ENCODE assay signal across 24 cellular contexts in the genomic region with DNA sequence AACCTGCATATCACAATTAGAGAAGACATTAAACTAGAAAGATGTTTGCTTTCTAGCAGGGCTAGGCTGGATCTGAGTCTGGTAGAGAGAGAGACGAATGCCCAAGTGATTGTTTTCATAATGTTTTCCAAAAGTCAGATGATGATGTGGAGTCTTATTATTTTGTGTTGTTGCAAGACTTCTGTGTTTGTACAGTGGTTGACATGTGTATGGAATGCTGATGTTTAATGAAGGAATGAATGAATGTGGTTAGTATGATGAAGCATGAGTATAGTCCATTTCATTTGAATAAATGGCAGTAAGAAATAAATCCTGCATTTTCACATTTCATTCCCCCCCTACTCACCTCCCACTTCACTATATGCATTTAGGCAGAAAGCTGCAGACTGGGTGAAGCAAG.
DNase-seq lines count a peak whose midpoint lies in the region; ATAC-seq and TF ChIP-seq lines count a peak whose summit lies in the region.
"Had no signal": no experiment of that assay in that cellular context is flagged by ENCODE, and none has a peak within 500 bp of the region (broad histone marks: within the 10 kb centered on the region; RNA-seq: fewer than 3 reads in every experiment).

No MANE protein-coding gene starts in this region.

- H3K9ac ChIP-seq in adipocyte (ENCODE audit: low read length) = no peak overlapping the region
- H3K9ac ChIP-seq in subcutaneous abdominal adipose tissue (ENCODE audit: low read length in 5 of 5) = no peak overlapping the region

- ATAC-seq in activated naive CD8-positive, alpha-beta T cell treated with anti-CD3 and anti-CD28 coated beads, Interleukin-2, amount 50 U/mL, for 24 hours = no peak
- ATAC-seq: activated CD4-positive, alpha-beta T cell treated with anti-CD3 and anti-CD28 coated beads for 36 hours; activated CD8-positive, alpha-beta memory T cell treated with anti-CD3 and anti-CD28 coated beads, Interleukin-2, amount 10 ng/mL, durations not matched to agents 7 days and 5 days; pancreas had no signal

- H3K4me1 ChIP-seq in adipocyte (ENCODE audit: control insufficient read depth, insufficient read depth, low read length) (peaks cover 59% of the 10 kb centered on the region), subcutaneous abdominal adipose tissue (ENCODE audit: control insufficient read depth in 5 of 5, insufficient read depth in 5 of 5, low read length in 5 of 5) (peaks cover 0 to 35% (median 4%) of the 10 kb centered on the region in 5 donors)
- H3K4me1 ChIP-seq: uterus had no signal

- peaks cover 1% of the 10 kb centered on the region for H3K36me3 Mint-ChIP-seq in activated naive CD8-positive, alpha-beta T cell treated with anti-CD3 and anti-CD28 coated beads, Interleukin-2, amount 50 U/mL, for 24 hours (ENCODE audit: low read depth)
- H3K36me3 Mint-ChIP-seq: activated CD8-positive, alpha-beta memory T cell treated with anti-CD3 and anti-CD28 coated beads, Interleukin-2, amount 10 ng/mL, durations not matched to agents 7 days and 5 days had no signal

- H3K27ac Mint-ChIP-seq in activated naive CD8-positive, alpha-beta T cell treated with anti-CD3 and anti-CD28 coated beads, Interleukin-2, amount 50 U/mL, for 24 hours = no peak overlapping the region
- H3K27ac Mint-ChIP-seq: activated CD4-positive, alpha-beta T cell treated with anti-CD3 and anti-CD28 coated beads for 36 hours; activated CD8-positive, alpha-beta memory T cell treated with anti-CD3 and anti-CD28 coated beads, Interleukin-2, amount 10 ng/mL, durations not matched to agents 7 days and 5 days; CD14-positive monocyte had no signal

- peak; percentile 39 for DNase-seq in GM03348 (ENCODE audit: low spot score)
- peak; percentile 77 for DNase-seq in adipocyte (ENCODE audit: low read depth)
- peak; percentile 49 for DNase-seq in fibroblast of pulmonary artery (ENCODE audit: low read depth)
- DNase-seq in activated naive CD8-positive, alpha-beta T cell treated with anti-CD3 and anti-CD28 coated beads, Interleukin-2, amount 50 U/mL, for 24 hours = no peak
- no peak for DNase-seq in NCI-H2107 (lab: John Stamatoyannopoulos, UW)
- no peak for DNase-seq in effector CD8-positive, alpha-beta T cell (lab: John Stamatoyannopoulos, UW)
- DNase-seq: activated CD4-positive, alpha-beta T cell treated with anti-CD3 and anti-CD28 coated beads for 36 hours; activated CD8-positive, alpha-beta memory T cell treated with anti-CD3 and anti-CD28 coated beads, Interleukin-2, amount 10 ng/mL, durations not matched to agents 7 days and 5 days; activated effector memory CD4-positive, alpha-beta T cell treated with anti-CD3 and anti-CD28 coated beads, Interleukin-2, amount 50 U/mL, for 16 hours; amygdala; cortex of kidney; glutamatergic neuron; H7; KG1; NCI-H1048; NCI-H2029; NCI-H446 treated with DMSO at 0.1 percent for 48 hours; pancreas; uterus had no signal

- H3K27ac ChIP-seq in subcutaneous abdominal adipose tissue (ENCODE audit: low read depth, low read length) = peak overlapping the region; percentile 38
- H3K27ac ChIP-seq: epithelial cell of prostate, HL-60, pancreas, uterus had no signal

- H3K9me3 Mint-ChIP-seq in activated naive CD8-positive, alpha-beta T cell treated with anti-CD3 and anti-CD28 coated beads, Interleukin-2, amount 50 U/mL, for 24 hours = no peaks in the 10 kb centered on the region
- H3K9me3 Mint-ChIP-seq: CD14-positive monocyte had no signal

- H3K4me3 ChIP-seq in adipocyte (ENCODE audit: low read length) (no peak overlapping the region), fibroblast of pulmonary artery (replicated peaks; ENCODE audit: low read depth, low read length) (no peak overlapping the region), subcutaneous abdominal adipose tissue (ENCODE audit: low read depth in 1 of 5, low read length in 5 of 5) (no peak overlapping the region)
- H3K4me3 ChIP-seq: lung, pancreas, uterus had no signal

- H3K36me3 ChIP-seq in adipocyte (ENCODE audit: control insufficient read depth, insufficient read depth, low read length, severe bottlenecking) (peaks cover 41% of the 10 kb centered on the region), subcutaneous abdominal adipose tissue (ENCODE audit: control insufficient read depth in 5 of 5, insufficient read depth in 5 of 5, low read length in 5 of 5) (peaks cover 3 to 53% (median 30%) of the 10 kb centered on the region in 5 donors)
- H3K36me3 ChIP-seq: pancreas, uterus had no signal

- TF ChIP-seq CTCF in fibroblast of pulmonary artery (IDR thresholded peaks at IDR 0.05; ENCODE audit: low read length, missing control alignments) = no peak

- no peak overlapping the region for H3K4me3 Mint-ChIP-seq in activated naive CD8-positive, alpha-beta T cell treated with anti-CD3 and anti-CD28 coated beads, Interleukin-2, amount 50 U/mL, for 24 hours
- H3K4me3 Mint-ChIP-seq: activated CD4-positive, alpha-beta T cell treated with anti-CD3 and anti-CD28 coated beads for 36 hours; activated CD8-positive, alpha-beta memory T cell treated with anti-CD3 and anti-CD28 coated beads, Interleukin-2, amount 10 ng/mL, durations not matched to agents 7 days and 5 days; CD14-positive monocyte had no signal

- no peaks in the 10 kb centered on the region for H3K27me3 Mint-ChIP-seq in activated naive CD8-positive, alpha-beta T cell treated with anti-CD3 and anti-CD28 coated beads, Interleukin-2, amount 50 U/mL, for 24 hours
- H3K27me3 Mint-ChIP-seq: activated CD4-positive, alpha-beta T cell treated with anti-CD3 and anti-CD28 coated beads for 36 hours; activated CD8-positive, alpha-beta memory T cell treated with anti-CD3 and anti-CD28 coated beads, Interleukin-2, amount 10 ng/mL, durations not matched to agents 7 days and 5 days had no signal

- no peaks in the 10 kb centered on the region for H3K27me3 ChIP-seq in adipocyte (replicated peaks; ENCODE audit: control insufficient read depth, insufficient read depth, low read length)
- H3K27me3 ChIP-seq in subcutaneous abdominal adipose tissue (ENCODE audit: control insufficient read depth in 5 of 5, insufficient read depth in 4 of 5, low read length in 5 of 5) = no peaks in the 10 kb centered on the region
- H3K27me3 ChIP-seq: pancreas, uterus had no signal

- no peaks in the 10 kb centered on the region for H3K9me3 ChIP-seq in adipocyte (ENCODE audit: control insufficient read depth, low read length)
- H3K9me3 ChIP-seq in subcutaneous abdominal adipose tissue (ENCODE audit: control insufficient read depth in 5 of 5, low read length in 5 of 5) = no peaks in the 10 kb centered on the region
- H3K9me3 ChIP-seq: pancreas, uterus had no signal

- H3K4me1 Mint-ChIP-seq in activated naive CD8-positive, alpha-beta T cell treated with anti-CD3 and anti-CD28 coated beads, Interleukin-2, amount 50 U/mL, for 24 hours = peaks cover 7% of the 10 kb centered on the region

Comparison
In these comparisons a context has a peak if more than half of its experiments do, and no peak if none do; other contexts are left out.
1. DNase-seq: peak in GM03348 (single experiment), adipocyte (single experiment) and fibroblast of pulmonary artery (single experiment); none in activated naive CD8-positive, alpha-beta T cell treated with anti-CD3 and anti-CD28 coated beads, Interleukin-2, amount 50 U/mL, for 24 hours (single experiment), NCI-H2107 (single experiment) and effector CD8-positive, alpha-beta T cell (single experiment).